In the genomic region with DNA sequence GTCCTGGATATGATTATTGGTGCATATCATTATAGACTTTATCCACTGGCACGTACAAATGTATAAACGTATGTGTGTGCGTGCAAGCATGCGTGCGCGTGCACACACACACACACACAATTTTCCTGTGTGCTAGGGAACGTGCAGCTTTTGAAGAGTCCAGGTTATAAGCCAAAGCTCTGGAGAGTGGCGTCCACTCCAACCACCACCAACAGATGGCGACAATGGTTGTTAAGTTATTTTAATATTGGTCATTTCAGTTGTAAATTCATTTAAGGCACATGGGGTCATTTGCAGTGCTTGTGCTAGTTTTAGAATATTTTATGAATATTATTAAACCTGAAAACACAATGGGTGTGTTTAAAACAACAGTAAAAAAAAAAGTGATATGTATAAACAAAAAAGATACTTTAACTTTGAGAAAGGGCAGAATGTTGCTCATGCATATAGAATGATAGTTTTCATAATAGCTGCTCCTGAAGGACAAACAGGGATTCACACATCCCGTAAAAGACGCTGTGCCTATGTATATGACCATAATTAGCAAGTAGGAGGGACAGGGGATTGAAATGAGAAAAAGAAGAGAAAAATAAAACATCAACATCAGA, we compare ENCODE assay signal across 8 cellular contexts.
DNase-seq lines count a peak whose midpoint lies in the region; ATAC-seq and TF ChIP-seq lines count a peak whose summit lies in the region.

No MANE protein-coding gene starts in this region.

- no peak for ATAC-seq in activated CD4-positive, CD25-positive, alpha-beta regulatory T cell treated with anti-CD3 and anti-CD28 coated beads, Interleukin-2, amount 50 U/mL, for 24 hours
- ATAC-seq in right lobe of liver = peak; percentile 66 to 81 (median 74)
- no peak for ATAC-seq in thoracic aorta (ENCODE audit: insufficient number of reproducible peaks, low FRiP score, low read depth)

- H3K4me3 ChIP-seq in right lobe of liver (no peak overlapping the region), thoracic aorta (no peak overlapping the region)

- intact Hi-C loops in right lobe of liver (cut with DNase I) = no loop called here

- H3K9me3 ChIP-seq in right lobe of liver (no peaks in the 10 kb centered on the region), thoracic aorta (no peaks in the 10 kb centered on the region)

- H3K27ac ChIP-seq in right lobe of liver (no peak overlapping the region), thoracic aorta (no peak overlapping the region)

- TF ChIP-seq POLR2A in right lobe of liver (IDR thresholded peaks at IDR 0.05) = no peak

- H3K4me1 ChIP-seq in right lobe of liver (peaks cover 0 to 23% (median 2%) of the 10 kb centered on the region in 4 donors), thoracic aorta (ENCODE audit: control insufficient read depth in 1 of 2, low read depth in 2 of 2) (peaks cover 8 to 51% of the 10 kb centered on the region in 2 donors)

- TF ChIP-seq CTCF in right lobe of liver (IDR thresholded peaks at IDR 0.05) (peak; percentile 69 to 75 (median 70)), thoracic aorta (IDR thresholded peaks at IDR 0.05) (peak; percentile 69)

- DNase-seq in activated CD4-positive, CD25-positive, alpha-beta regulatory T cell treated with anti-CD3 and anti-CD28 coated beads, Interleukin-2, amount 50 U/mL, for 72 hours = peak; percentile 48
- DNase-seq in KG1 (lab: John Stamatoyannopoulos, UW) = peak; percentile 18
- DNase-seq in T-helper 2 cell = peak in 3 of 5 experiments; percentile 15 to 38 (median 34)
- peak; percentile 17 for DNase-seq in central memory CD4-positive, alpha-beta T cell
- DNase-seq in right lobe of liver = peak in 2 of 3 donors; percentile 42 to 56
- no peak for DNase-seq in thoracic aorta (ENCODE audit: low spot score)
- DNase-seq in NCI-H1436 (lab: John Stamatoyannopoulos, UW) = no peak

- WGBS in right lobe of liver (ENCODE audit: insufficient coverage, low coverage, low lambda C conversion rate, missing lambda C conversion rate) = 35% methylated on average over 11 of the region's 11 CpGs

- H3K36me3 ChIP-seq in right lobe of liver = no peaks in the 10 kb centered on the region
- no peaks in the 10 kb centered on the region for H3K36me3 ChIP-seq in thoracic aorta

- H3K27me3 ChIP-seq in right lobe of liver (no peaks in the 10 kb centered on the region), thoracic aorta (replicated peaks; ENCODE audit: insufficient read depth) (no peaks in the 10 kb centered on the region)

Comparison
In these comparisons a context has a peak if more than half of its experiments do, and no peak if none do; other contexts are left out.
1. DNase-seq: peak in activated CD4-positive, CD25-positive, alpha-beta regulatory T cell treated with anti-CD3 and anti-CD28 coated beads, Interleukin-2, amount 50 U/mL, for 72 hours (single experiment), KG1 (single experiment), T-helper 2 cell (3 of 5), central memory CD4-positive, alpha-beta T cell (single experiment) and right lobe of liver (2 of 3); none in thoracic aorta (single experiment) and NCI-H1436 (single experiment).
2. ATAC-seq: peak in right lobe of liver (4 of 4); none in activated CD4-positive, CD25-positive, alpha-beta regulatory T cell treated with anti-CD3 and anti-CD28 coated beads, Interleukin-2, amount 50 U/mL, for 24 hours (0 of 2) and thoracic aorta (single experiment).